ENCODE assay signal across 8 cellular contexts in the genomic region with DNA sequence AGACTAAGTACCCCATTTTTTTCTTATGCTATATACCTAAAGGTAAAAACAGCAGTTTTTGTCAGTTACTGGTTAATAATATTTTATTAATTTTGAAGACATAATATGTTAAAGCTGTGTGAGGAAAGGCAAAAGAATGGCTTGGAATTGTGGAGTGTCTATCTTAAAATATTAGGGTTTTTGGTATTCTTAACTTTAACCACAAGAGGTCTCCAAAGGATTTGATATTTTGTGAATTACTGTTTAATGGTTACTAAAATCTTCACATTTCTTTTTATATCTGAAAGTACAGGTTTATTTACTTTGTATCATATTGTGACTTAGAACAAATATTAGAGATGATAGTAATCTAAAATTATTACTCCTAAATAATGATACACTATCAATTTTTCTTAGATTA. TPM values are rescaled to one million over a fixed set of nuclear protein-coding genes. Genes with fewer than 3 reads are reported as not detected.
DNase-seq lines count a peak whose midpoint lies in the region; ATAC-seq, FAIRE-seq and TF ChIP-seq lines count a peak whose summit lies in the region.

No MANE protein-coding gene starts in this region.

- peak; percentile 42 for TF ChIP-seq CTCF in left ventricle myocardium inferior (IDR thresholded peaks at IDR 0.05; ENCODE audit: borderline replicate concordance)
- peak in 1 of 2 donors; percentile 51 for TF ChIP-seq CTCF in right atrium auricular region (IDR thresholded peaks at IDR 0.05)
- TF ChIP-seq CTCF in vagina (IDR thresholded peaks at IDR 0.05), result peak in 2 of 3 experiments; percentile 23 to 42

- no peaks in the 10 kb centered on the region for H3K4me1 ChIP-seq in left ventricle myocardium inferior
- H3K4me1 ChIP-seq in right atrium auricular region, result no peaks in the 10 kb centered on the region
- H3K4me1 ChIP-seq in vagina, result no peaks in the 10 kb centered on the region

- no peak for DNase-seq in left ventricle myocardium inferior
- no peak for DNase-seq in right atrium auricular region (ENCODE audit: low spot score)
- peak; percentile 55 for DNase-seq in SK-MEL-5 (ENCODE audit: low read depth, low spot score)
- DNase-seq in frontal cortex (ENCODE audit: low spot score in 2 of 2), result no peak
- no peak for DNase-seq in vagina (ENCODE audit: extremely low spot score in 2 of 2)
- no peak for DNase-seq in nucleus accumbens (lab: John Stamatoyannopoulos, UW)

- H3K27me3 ChIP-seq in left ventricle myocardium inferior (ENCODE audit: low read depth) (no peaks in the 10 kb centered on the region), right atrium auricular region (no peaks in the 10 kb centered on the region), vagina (no peaks in the 10 kb centered on the region)

- H3K4me3 ChIP-seq in left ventricle myocardium inferior (no peak overlapping the region), right atrium auricular region (no peak overlapping the region), vagina (no peak overlapping the region)

- H3K9me3 ChIP-seq in left ventricle myocardium inferior (replicated peaks) (peaks cover 2% of the 10 kb centered on the region), right atrium auricular region (no peaks in the 10 kb centered on the region), vagina (no peaks in the 10 kb centered on the region)

- intact Hi-C loops in left ventricle myocardium inferior (cut with micrococcal nuclease), result loop anchor here (10.0 kb wide), 1 partner anchor 508 kb away; no protein-coding TSS in a partner anchor
- intact Hi-C loops in vagina (cut with DNase I), result no loop called here

- H3K36me3 ChIP-seq in left ventricle myocardium inferior (peaks cover 24% of the 10 kb centered on the region), right atrium auricular region (no peaks in the 10 kb centered on the region), vagina (peaks cover 0 to 6% of the 10 kb centered on the region in 2 donors)

- no peak for ATAC-seq in GM19463 (IDR thresholded peaks at IDR 0.05; ENCODE audit: unreplicated experiment)
- no peak for ATAC-seq in GM18502 (IDR thresholded peaks at IDR 0.05; ENCODE audit: poor library complexity, unreplicated experiment)

- H3K27ac ChIP-seq in left ventricle myocardium inferior (replicated peaks) (no peak overlapping the region), right atrium auricular region (no peak overlapping the region), vagina (no peak overlapping the region)

- peak; percentile 96 for FAIRE-seq in frontal cortex (lab: Jason Lieb, UNC)

- no peak for TF ChIP-seq POLR2A in vagina (IDR thresholded peaks at IDR 0.05)

- in situ Hi-C loops in SK-MEL-5 (cut with HindIII; ENCODE audit: low pct_unique_long_range_greater_than_20kb, low sequenced_read_pairs), result no loop called here

RNA-seq across cellular contexts. Expression of a gene that starts 32.0 kb away (rescaled TPM):
- total RNA-seq in left ventricle myocardium inferior (8.4 TPM), right atrium auricular region (1 to 10 TPM; 3.9 to 4.8 TPM), frontal cortex (20.4 TPM), vagina (6.6 TPM)
- 40.0 and 42.7 TPM in 2 replicates for total RNA-seq in SK-MEL-5 (2014; rRNA removed; shearing (Covaris generic))
- 59.0 and 60.8 TPM in 2 replicates for polyA plus RNA-seq in SK-MEL-5 (2015; cell fraction: cytosol; rRNA removed)
- polyA plus RNA-seq in SK-MEL-5 (2015; cell fraction: nucleus; rRNA removed), result 41.7 and 55.9 TPM in 2 replicates

RNA-seq across cellular contexts. Expression of a gene that starts 32.3 kb away (rescaled TPM):
- total RNA-seq in left ventricle myocardium inferior (11.0 TPM), right atrium auricular region (1 to 10 TPM; 6.8 to 9.9 TPM), frontal cortex (32.6 TPM), vagina (30.0 TPM)
- 17.4 and 18.7 TPM in 2 replicates for total RNA-seq in SK-MEL-5 (2014; rRNA removed; shearing (Covaris generic))
- polyA plus RNA-seq in SK-MEL-5 (2015; cell fraction: cytosol; rRNA removed), result 11.9 and 19.7 TPM in 2 replicates
- polyA plus RNA-seq in SK-MEL-5 (2015; cell fraction: nucleus; rRNA removed), result 10.6 and 12.0 TPM in 2 replicates
